Comparison of ENCODE assay signal across 9 cellular contexts in the genomic region with DNA sequence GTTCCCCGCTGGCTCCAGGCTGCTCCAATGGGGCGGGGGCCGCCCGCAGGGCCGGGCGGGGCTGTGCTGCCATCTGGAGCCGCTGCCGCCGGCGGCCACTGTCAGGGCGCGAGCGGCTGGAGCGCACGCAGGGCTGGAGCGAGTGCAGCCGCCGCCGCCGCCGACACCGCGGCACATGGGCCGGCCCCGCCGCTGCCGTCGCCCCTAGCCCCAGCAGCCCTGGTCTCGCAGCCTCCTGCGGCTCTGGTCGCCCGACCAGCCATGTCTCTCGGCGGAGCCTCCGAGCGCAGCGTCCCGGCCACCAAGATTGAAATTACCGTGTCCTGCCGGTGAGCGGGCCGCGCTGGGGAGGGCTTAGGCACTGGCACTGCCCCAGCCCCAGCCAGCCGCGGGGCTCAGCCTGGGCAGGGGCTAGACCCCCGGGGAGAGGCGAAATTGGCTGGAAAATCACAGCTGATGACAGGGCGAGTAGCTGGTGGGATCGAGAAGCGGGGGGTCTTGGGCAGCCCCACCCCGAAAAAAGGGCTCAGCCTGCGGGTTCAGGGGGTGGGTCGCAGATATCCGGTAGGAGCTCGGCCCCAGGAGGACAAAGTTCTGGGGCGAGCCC. TPM values are rescaled to one million over a fixed set of nuclear protein-coding genes. Genes with fewer than 3 reads are reported as not detected.
DNase-seq lines count a peak whose midpoint lies in the region; ATAC-seq, FAIRE-seq and TF ChIP-seq lines count a peak whose summit lies in the region.
"Had no signal": no experiment of that assay in that cellular context is flagged by ENCODE, and none has a peak within 500 bp of the region (broad histone marks: within the 10 kb centered on the region; RNA-seq: fewer than 3 reads in every experiment).

A gene with protein sequence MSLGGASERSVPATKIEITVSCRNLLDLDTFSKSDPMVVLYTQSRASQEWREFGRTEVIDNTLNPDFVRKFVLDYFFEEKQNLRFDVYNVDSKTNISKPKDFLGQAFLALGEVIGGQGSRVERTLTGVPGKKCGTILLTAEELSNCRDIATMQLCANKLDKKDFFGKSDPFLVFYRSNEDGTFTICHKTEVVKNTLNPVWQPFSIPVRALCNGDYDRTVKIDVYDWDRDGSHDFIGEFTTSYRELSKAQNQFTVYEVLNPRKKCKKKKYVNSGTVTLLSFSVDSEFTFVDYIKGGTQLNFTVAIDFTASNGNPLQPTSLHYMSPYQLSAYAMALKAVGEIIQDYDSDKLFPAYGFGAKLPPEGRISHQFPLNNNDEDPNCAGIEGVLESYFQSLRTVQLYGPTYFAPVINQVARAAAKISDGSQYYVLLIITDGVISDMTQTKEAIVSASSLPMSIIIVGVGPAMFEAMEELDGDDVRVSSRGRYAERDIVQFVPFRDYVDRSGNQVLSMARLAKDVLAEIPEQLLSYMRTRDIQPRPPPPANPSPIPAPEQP (plus strand): TSS at position 98 of the 607 bp plus-strand sequence. CDS start 164 bp downstream, at position 262.

- no peaks in the 10 kb centered on the region for H4K20me1 ChIP-seq in HCT116 (ENCODE audit: insufficient read depth)

- peaks cover 8% of the 10 kb centered on the region for H3K4me1 Mint-ChIP-seq in mesothelial cell of epicardium

- H3K27ac Mint-ChIP-seq in mesothelial cell of epicardium, result no peak within 1 kb of the TSS

- BruUV-seq in A673 (replicated peaks; lab: Mats Ljungman, UMichigan) (no TSS peak), HCT116 (replicated peaks; lab: Mats Ljungman, UMichigan) (no TSS peak)

- WGBS in ectodermal cell, 2 experiments, result 2 to 3% methylated on average over 56 of the region's 56 CpGs

- TF ChIP-seq CTCF in A673 (conservative IDR thresholded peaks at IDR 0.05; ENCODE audit: low read depth, low read length) (no peak), HCT116 (IDR thresholded peaks at IDR 0.05 in 2 of 3, conservative IDR thresholded peaks at IDR 0.05 in 1 of 3; ENCODE audit: borderline replicate concordance in 1 of 3, insufficient read depth in 1 of 3, low read depth in 2 of 3, low read length in 2 of 3) (no peak), mesothelial cell of epicardium (IDR thresholded peaks at IDR 0.05; ENCODE audit: unreplicated experiment) (no peak)

- H3K9me2 ChIP-seq in HCT116 (ENCODE audit: insufficient read depth), result no peaks in the 10 kb centered on the region

- peak within 1 kb of the TSS; percentile 38 for H3K4me3 ChIP-seq in A673 (ENCODE audit: low read depth, low read length, poor library complexity, severe bottlenecking)
- H3K4me3 ChIP-seq in HCT116 (replicated peaks in 1 of 2; ENCODE audit: low read depth in 1 of 2, low read length in 2 of 2), result peak within 1 kb of the TSS in 1 of 2 experiments; percentile 40; a peak in 3 of 4 replicates
- H3K4me3 ChIP-seq in ectodermal cell (ENCODE audit: insufficient read depth, low read depth, low read length), result peak within 1 kb of the TSS; percentile 38

- H3K27me3 ChIP-seq in A673 (replicated peaks; ENCODE audit: insufficient read depth, low read depth, low read length, poor library complexity), result peaks cover 9% of the 10 kb centered on the region
- no peaks in the 10 kb centered on the region for H3K27me3 ChIP-seq in HCT116 (ENCODE audit: insufficient read depth, low read length)
- peaks cover 31% of the 10 kb centered on the region for H3K27me3 ChIP-seq in ectodermal cell (ENCODE audit: control insufficient read depth, insufficient read depth, low read length, poor library complexity, severe bottlenecking)

- H3K9me3 Mint-ChIP-seq in mesothelial cell of epicardium, result no peaks in the 10 kb centered on the region

- no peak for TF ChIP-seq POLR2A in HCT116 (IDR thresholded peaks at IDR 0.05; ENCODE audit: borderline replicate concordance, extremely low read depth, insufficient read depth, insufficient read length)

- H3K9ac ChIP-seq in HCT116 (ENCODE audit: low read length), result peak within 1 kb of the TSS; percentile 30; the same call in 1 of the 2 replicates

- no peak for TF ChIP-seq RAD21 in HCT116 (IDR thresholded peaks at IDR 0.05; ENCODE audit: low read depth)

- POLR2A ChIA-PET in A673 (lab: Charles Lee; ENCODE audit: low non-redundant PET), result no interaction called here
- POLR2A ChIA-PET in HCT116 (lab: Charles Lee), result no interaction called here

- no peaks in the 10 kb centered on the region for H3K36me3 ChIP-seq in A673 (ENCODE audit: insufficient read depth, low read length, poor library complexity, severe bottlenecking)
- H3K36me3 ChIP-seq in HCT116 (ENCODE audit: control insufficient read depth in 1 of 2, insufficient read depth in 2 of 2, low read length in 2 of 2), result peaks cover 0 to 3% of the 10 kb centered on the region in 2 experiments; a peak in 1 of 4 replicates
- H3K36me3 ChIP-seq in ectodermal cell (ENCODE audit: control insufficient read depth, insufficient read depth, low read length), result no peaks in the 10 kb centered on the region

- H3K4me2 ChIP-seq in HCT116 (ENCODE audit: low read length), result peak within 1 kb of the TSS; percentile 70

- peaks cover 11% of the 10 kb centered on the region for H3K4me1 ChIP-seq in A673 (ENCODE audit: insufficient read depth, low read length, poor library complexity, severe bottlenecking)
- H3K4me1 ChIP-seq in HCT116 (ENCODE audit: control insufficient read depth in 1 of 2, insufficient read depth in 2 of 2, low read length in 2 of 2), result peaks cover 0 to 9% of the 10 kb centered on the region in 2 experiments; a peak in 2 of 4 replicates
- H3K4me1 ChIP-seq in ectodermal cell (ENCODE audit: control insufficient read depth, insufficient read depth, low read length), result peaks cover 13% of the 10 kb centered on the region

- no peak for ATAC-seq in HCT116

- RAD21 ChIA-PET in HCT116 (lab: Charles Lee; ENCODE audit: low non-redundant PET in 1 of 2, low total read pairs in 2 of 2, uncharacterized antibody in 2 of 2, unreplicated experiment in 2 of 2), result no interaction called here

- H3K9me3 ChIP-seq in A673 (ENCODE audit: low read depth, low read length, poor library complexity, severe bottlenecking) (no peaks in the 10 kb centered on the region), HCT116 (ENCODE audit: control insufficient read depth in 1 of 2, insufficient read depth in 1 of 2, low read depth in 1 of 2, low read length in 2 of 2) (no peaks in the 10 kb centered on the region), ectodermal cell (ENCODE audit: control insufficient read depth, low read length) (no peaks in the 10 kb centered on the region)

- no peak within 1 kb of the TSS for H2AFZ ChIP-seq in HCT116 (ENCODE audit: low read depth, low read length, poor library complexity, severe bottlenecking)

- H3K27ac ChIP-seq in A673 (ENCODE audit: low read depth, low read length, poor library complexity, severe bottlenecking) (no peak within 1 kb of the TSS), HCT116 (ENCODE audit: low read depth, low read length) (no peak within 1 kb of the TSS), ectodermal cell (ENCODE audit: insufficient read depth, low read depth, low read length, poor library complexity, severe bottlenecking) (no peak within 1 kb of the TSS)

- H3K4me3 Mint-ChIP-seq in mesothelial cell of epicardium, result peak within 1 kb of the TSS; percentile 54

- DNase-seq in A673 (ENCODE audit: low spot score) (no peak), HCT116 (ENCODE audit: low read depth, low spot score) (no peak), mesothelial cell of epicardium (ENCODE audit: low spot score in 2 of 2, unreplicated experiment in 2 of 2) (no peak), OCI-M2 (lab: John Stamatoyannopoulos, UW; ENCODE audit: unreplicated experiment) (no peak), NCI-H1436 treated with DMSO at 0.1 percent for 48 hours (lab: John Stamatoyannopoulos, UW) (no peak), HTR-8/SVneo (ENCODE audit: insufficient read length, low spot score) (no peak)
- no peak for DNase-seq in stimulated activated CD4-positive, alpha-beta T cell treated with anti-CD3 and anti-CD28 coated beads, Interleukin-2, amount 100 ng/mL, for 24 hours
- DNase-seq: Karpas-422 had no signal

- peaks cover 55% of the 10 kb centered on the region for H3K27me3 Mint-ChIP-seq in mesothelial cell of epicardium (ENCODE audit: low read depth)

- CTCF ChIA-PET in A673 (lab: Charles Lee), result no interaction called here
- CTCF ChIA-PET in HCT116 (lab: Charles Lee), result no interaction called here

- no peaks in the 10 kb centered on the region for H3K79me2 ChIP-seq in HCT116 (ENCODE audit: insufficient read depth, low read length)

- intact Hi-C loops in A673 (cut with micrococcal nuclease; ENCODE audit: unreplicated experiment), result no loop called here
- intact Hi-C loops in HCT116 (cut with micrococcal nuclease), result no loop called here

- FAIRE-seq in HTR-8/SVneo (lab: Jason Lieb, UNC), result no peak

- H3K36me3 Mint-ChIP-seq in mesothelial cell of epicardium, result peaks cover 15% of the 10 kb centered on the region

TF ChIP-seq in HCT116, 20 proteins besides CTCF, POLR2A, EP300 and RAD21:
- no peak for TF ChIP-seq EGR1 (IDR thresholded peaks at IDR 0.05; ENCODE audit: low read depth)
- TF ChIP-seq ELF1 (IDR thresholded peaks at IDR 0.05; ENCODE audit: borderline replicate concordance, low read depth), result no peak
- no peak for TF ChIP-seq SIN3A (IDR thresholded peaks at IDR 0.05; ENCODE audit: low read depth)
- no peak for TF ChIP-seq JUND (IDR thresholded peaks at IDR 0.05)
- TF ChIP-seq FOSL1 (IDR thresholded peaks at IDR 0.05; ENCODE audit: low read depth), result no peak
- no peak for TF ChIP-seq ZFX (IDR thresholded peaks at IDR 0.05)
- no peak for TF ChIP-seq POLR2AphosphoS5 (IDR thresholded peaks at IDR 0.05; ENCODE audit: low read depth, low read length)
- TF ChIP-seq ZNF274 (IDR thresholded peaks at IDR 0.05; ENCODE audit: low read depth, low read length), result no peak
- TF ChIP-seq, protein P1, sequence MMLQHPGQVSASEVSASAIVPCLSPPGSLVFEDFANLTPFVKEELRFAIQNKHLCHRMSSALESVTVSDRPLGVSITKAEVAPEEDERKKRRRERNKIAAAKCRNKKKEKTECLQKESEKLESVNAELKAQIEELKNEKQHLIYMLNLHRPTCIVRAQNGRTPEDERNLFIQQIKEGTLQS (IDR thresholded peaks at IDR 0.05), result no peak
- no peak for TF ChIP-seq EZH2phosphoT487 (IDR thresholded peaks at IDR 0.05; ENCODE audit: borderline replicate concordance)

RNA-seq across cellular contexts. Expression of the gene that starts here (rescaled TPM):
- total RNA-seq in A673 (2021) (not detected in 2 replicates), HCT116 (2021; ENCODE audit: unreplicated experiment) (0.98 TPM), mesothelial cell of epicardium (0.42 TPM in 1 of 3 replicates, not detected in the others)
- polyA plus RNA-seq in HCT116 (2012), result 0.74 and 1.7 TPM in 2 replicates
- polyA plus RNA-seq in ectodermal cell (2013, experiment 1 of 4), result 0.26 TPM
- 0.41 TPM for polyA plus RNA-seq in ectodermal cell (2013, experiment 2 of 4)
- polyA plus RNA-seq in ectodermal cell (2013, experiment 3 of 4), result 0.96 TPM
- polyA plus RNA-seq in ectodermal cell (2013, experiment 4 of 4), result 0.36 TPM
